20 cellular contexts compared by ENCODE assay signal in genomic region chr7:143975617-143976016, GRCh38. TPM values are rescaled to one million over a fixed set of nuclear protein-coding genes. Genes with fewer than 3 reads are reported as not detected.
A peak's percentile ranks its signal among the peaks of the same experiment; 100 is the strongest.
DNase-seq lines count a peak whose midpoint lies in the region; ATAC-seq and TF ChIP-seq lines count a peak whose summit lies in the region.
"Had no signal": no experiment of that assay in that cellular context is flagged by ENCODE, and none has a peak within 500 bp of the region (broad histone marks: within the 10 kb centered on the region; RNA-seq: fewer than 3 reads in every experiment).

No MANE protein-coding gene starts in this region.

- H3K27ac ChIP-seq in psoas muscle (no peak overlapping the region), tibial nerve (no peak overlapping the region)
- H3K27ac ChIP-seq: left lung, ovary, tibial artery had no signal

- no peak for TF ChIP-seq EP300 in tibial nerve (IDR thresholded peaks at IDR 0.05)

- no peaks in the 10 kb centered on the region for H3K9me3 ChIP-seq in psoas muscle
- H3K9me3 ChIP-seq in tibial nerve = no peaks in the 10 kb centered on the region
- H3K9me3 ChIP-seq: HAP-1, ovary had no signal

- H3K4me1 Mint-ChIP-seq in activated naive CD4-positive, alpha-beta T cell treated with anti-CD3 and anti-CD28 coated beads for 36 hours (ENCODE audit: low read depth) = no peaks in the 10 kb centered on the region
- no peaks in the 10 kb centered on the region for H3K4me1 Mint-ChIP-seq in progenitor cell of endocrine pancreas (ENCODE audit: low read depth)
- H3K4me1 Mint-ChIP-seq: stimulated activated effector memory CD8-positive, alpha-beta T cell treated with anti-CD3 and anti-CD28 coated beads, Interleukin-12 subunit alpha, Interleukin-12 subunit beta, amount 100 ng/mL, for 72 hours had no signal

- H3K4me1 ChIP-seq in psoas muscle = no peaks in the 10 kb centered on the region
- no peaks in the 10 kb centered on the region for H3K4me1 ChIP-seq in tibial nerve
- H3K4me1 ChIP-seq: HAP-1, left lung had no signal

- intact Hi-C loops in activated naive CD4-positive, alpha-beta T cell treated with anti-CD3 and anti-CD28 coated beads for 36 hours (cut with micrococcal nuclease) = loop anchor here (1.0 kb wide), 1 partner anchor 74 kb away; no protein-coding TSS in a partner anchor
- intact Hi-C loops in psoas muscle (cut with DNase I) = loop anchor here in 1 of 2 donors (5.0 kb wide), 1 partner anchor 43 kb away; no protein-coding TSS in a partner anchor

- ATAC-seq in psoas muscle (no peak), esophagus mucosa (no peak)
- ATAC-seq: left lung; Panc1; stimulated activated effector memory CD8-positive, alpha-beta T cell treated with anti-CD3 and anti-CD28 coated beads, Interleukin-12 subunit alpha, Interleukin-12 subunit beta, amount 100 ng/mL, for 72 hours had no signal

- no peak overlapping the region for H3K27ac Mint-ChIP-seq in activated naive CD4-positive, alpha-beta T cell treated with anti-CD3 and anti-CD28 coated beads for 36 hours
- H3K27ac Mint-ChIP-seq in progenitor cell of endocrine pancreas = no peak overlapping the region
- H3K27ac Mint-ChIP-seq: activated T-helper 2 cell treated with anti-CD3 and anti-CD28 coated beads, Interferon-gamma antibody, Interleukin-2, Interleukin-4, amounts not matched to agents 10 μg/mL and 5 μg/mL and 100 μg/mL, durations not matched to agents 14 hours and 24 hours and 36 hours; stimulated activated effector memory CD8-positive, alpha-beta T cell treated with anti-CD3 and anti-CD28 coated beads, Interleukin-12 subunit alpha, Interleukin-12 subunit beta, amount 100 ng/mL, for 72 hours had no signal

- no peaks in the 10 kb centered on the region for H3K36me3 Mint-ChIP-seq in activated naive CD4-positive, alpha-beta T cell treated with anti-CD3 and anti-CD28 coated beads for 36 hours (ENCODE audit: low read depth)
- H3K36me3 Mint-ChIP-seq in progenitor cell of endocrine pancreas (ENCODE audit: insufficient read depth) = no peaks in the 10 kb centered on the region
- H3K36me3 Mint-ChIP-seq: stimulated activated effector memory CD8-positive, alpha-beta T cell treated with anti-CD3 and anti-CD28 coated beads, Interleukin-12 subunit alpha, Interleukin-12 subunit beta, amount 100 ng/mL, for 72 hours had no signal

- H3K27me3 ChIP-seq in psoas muscle (ENCODE audit: insufficient read depth in 3 of 3, low read length in 2 of 3) (no peaks in the 10 kb centered on the region), tibial nerve (no peaks in the 10 kb centered on the region)
- H3K27me3 ChIP-seq: left lung, ovary, tibial artery had no signal

- H3K4me3 Mint-ChIP-seq in activated naive CD4-positive, alpha-beta T cell treated with anti-CD3 and anti-CD28 coated beads for 36 hours = no peak overlapping the region
- H3K4me3 Mint-ChIP-seq in progenitor cell of endocrine pancreas (ENCODE audit: low read depth) = no peak overlapping the region
- H3K4me3 Mint-ChIP-seq: stimulated activated effector memory CD8-positive, alpha-beta T cell treated with anti-CD3 and anti-CD28 coated beads, Interleukin-12 subunit alpha, Interleukin-12 subunit beta, amount 100 ng/mL, for 72 hours had no signal

- no peaks in the 10 kb centered on the region for H3K27me3 Mint-ChIP-seq in activated naive CD4-positive, alpha-beta T cell treated with anti-CD3 and anti-CD28 coated beads for 36 hours (ENCODE audit: low read depth)
- H3K27me3 Mint-ChIP-seq in progenitor cell of endocrine pancreas = no peaks in the 10 kb centered on the region

- H3K4me3 ChIP-seq in NB4 (ENCODE audit: low read depth, low read length) = no peak overlapping the region
- H3K4me3 ChIP-seq in choroid plexus epithelial cell (ENCODE audit: low read depth, low read length) = no peak overlapping the region
- H3K4me3 ChIP-seq in psoas muscle = no peak overlapping the region
- no peak overlapping the region for H3K4me3 ChIP-seq in tibial nerve
- H3K4me3 ChIP-seq: HAP-1, left lung, ovary, tibial artery had no signal

- no peaks in the 10 kb centered on the region for H3K9me3 Mint-ChIP-seq in activated naive CD4-positive, alpha-beta T cell treated with anti-CD3 and anti-CD28 coated beads for 36 hours
- H3K9me3 Mint-ChIP-seq in progenitor cell of endocrine pancreas (ENCODE audit: low read depth) = no peaks in the 10 kb centered on the region
- H3K9me3 Mint-ChIP-seq: activated T-helper 2 cell treated with anti-CD3 and anti-CD28 coated beads, Interferon-gamma antibody, Interleukin-2, Interleukin-4, amounts not matched to agents 10 μg/mL and 5 μg/mL and 100 μg/mL, durations not matched to agents 14 hours and 24 hours and 36 hours had no signal

- 41 to 52% (median 48%) methylated on average over 1 of the region's 1 CpG for WGBS in psoas muscle, 3 donors
- 48 to 80% methylated on average over 1 of the region's 1 CpG for WGBS in tibial nerve, 2 donors

- DNase-seq in activated naive CD4-positive, alpha-beta T cell treated with anti-CD3 and anti-CD28 coated beads for 36 hours = peak; percentile 18
- DNase-seq in activated naive CD4-positive, alpha-beta T cell treated with anti-CD3 and anti-CD28 coated beads, Interleukin-2, amount 50 U/mL, for 16 hours = no peak
- DNase-seq in NB4 (ENCODE audit: low read depth) (peak; percentile 21), choroid plexus epithelial cell (ENCODE audit: low read depth) (peak; percentile 52), progenitor cell of endocrine pancreas (ENCODE audit: low spot score, unreplicated experiment) (no peak), psoas muscle (no peak), tibial nerve (ENCODE audit: low spot score in 2 of 2) (no peak)
- DNase-seq: amygdala, left lung, NCI-H446 treated with DMSO at 0.1 percent for 48 hours, ovary, small intestine, tibial artery had no signal

- H3K36me3 ChIP-seq in psoas muscle (ENCODE audit: insufficient read depth in 1 of 2, low read depth in 1 of 2) = no peaks in the 10 kb centered on the region
- no peaks in the 10 kb centered on the region for H3K36me3 ChIP-seq in tibial nerve
- H3K36me3 ChIP-seq: HAP-1, left lung, ovary, tibial artery had no signal

- CTCF ChIA-PET in activated naive CD4-positive, alpha-beta T cell treated with anti-CD3 and anti-CD28 coated beads for 36 hours (lab: Charles Lee) = no interaction called here

- TF ChIP-seq POLR2A in NB4 (IDR thresholded peaks at IDR 0.05; ENCODE audit: extremely low read depth, insufficient read length) = no peak
- TF ChIP-seq POLR2A in tibial nerve (IDR thresholded peaks at IDR 0.05) = no peak

- TF ChIP-seq CTCF in NB4 (IDR thresholded peaks at IDR 0.05; ENCODE audit: low read depth, low read length) (no peak), choroid plexus epithelial cell (conservative IDR thresholded peaks at IDR 0.05; ENCODE audit: low read depth, low read length) (peak; percentile 37), progenitor cell of endocrine pancreas (IDR thresholded peaks at IDR 0.05; ENCODE audit: unreplicated experiment) (peak; percentile 13), psoas muscle (IDR thresholded peaks at IDR 0.05) (no peak), tibial nerve (IDR thresholded peaks at IDR 0.05) (no peak)

RNA-seq across cellular contexts. Expression of gene OR2F1, which starts 21.0 kb away (rescaled TPM):
- not detected for total RNA-seq in activated naive CD4-positive, alpha-beta T cell treated with anti-CD3 and anti-CD28 coated beads for 36 hours
- total RNA-seq in progenitor cell of endocrine pancreas = not detected in 2 replicates
- not detected for total RNA-seq in psoas muscle
- polyA plus RNA-seq in psoas muscle = not detected
- total RNA-seq in tibial nerve = not detected
- not detected for total RNA-seq in esophagus mucosa
- total RNA-seq: activated CD8-positive, alpha-beta memory T cell treated with anti-CD3 and anti-CD28 coated beads for 36 hours; activated T-helper 2 cell treated with anti-CD3 and anti-CD28 coated beads, Interferon-gamma antibody, Interleukin-2, Interleukin-4, amounts not matched to agents 10 μg/mL and 5 μg/mL and 100 μg/mL, durations not matched to agents 14 hours and 24 hours and 36 hours; left lung; ovary had no signal
- polyA plus RNA-seq: esophagus, ovary, small intestine had no signal

RNA-seq across cellular contexts. Expression of gene OR6B1, which starts 24.5 kb away (rescaled TPM):
- total RNA-seq in activated naive CD4-positive, alpha-beta T cell treated with anti-CD3 and anti-CD28 coated beads for 36 hours = not detected
- total RNA-seq in progenitor cell of endocrine pancreas = not detected in 2 replicates
- total RNA-seq in psoas muscle = not detected
- polyA plus RNA-seq in psoas muscle = not detected
- total RNA-seq in tibial nerve = not detected
- total RNA-seq in esophagus mucosa = not detected
- total RNA-seq: activated CD8-positive, alpha-beta memory T cell treated with anti-CD3 and anti-CD28 coated beads for 36 hours; activated T-helper 2 cell treated with anti-CD3 and anti-CD28 coated beads, Interferon-gamma antibody, Interleukin-2, Interleukin-4, amounts not matched to agents 10 μg/mL and 5 μg/mL and 100 μg/mL, durations not matched to agents 14 hours and 24 hours and 36 hours; left lung; ovary had no signal
- polyA plus RNA-seq: esophagus, ovary, small intestine had no signal

RNA-seq across cellular contexts. Expression of gene OR2F2, which starts 40.6 kb away (rescaled TPM):
- total RNA-seq in activated naive CD4-positive, alpha-beta T cell treated with anti-CD3 and anti-CD28 coated beads for 36 hours = not detected
- total RNA-seq in progenitor cell of endocrine pancreas = not detected in 2 replicates
- total RNA-seq in psoas muscle = not detected
- polyA plus RNA-seq in psoas muscle = not detected
- total RNA-seq in tibial nerve = not detected
- total RNA-seq in esophagus mucosa = not detected
- total RNA-seq: activated CD8-positive, alpha-beta memory T cell treated with anti-CD3 and anti-CD28 coated beads for 36 hours; activated T-helper 2 cell treated with anti-CD3 and anti-CD28 coated beads, Interferon-gamma antibody, Interleukin-2, Interleukin-4, amounts not matched to agents 10 μg/mL and 5 μg/mL and 100 μg/mL, durations not matched to agents 14 hours and 24 hours and 36 hours; left lung; ovary had no signal
- polyA plus RNA-seq: esophagus, ovary, small intestine had no signal

Comparison
In these comparisons a context has a peak if more than half of its experiments do, and no peak if none do; other contexts are left out.
1. DNase-seq: peak in activated naive CD4-positive, alpha-beta T cell treated with anti-CD3 and anti-CD28 coated beads for 36 hours (single experiment), NB4 (single experiment) and choroid plexus epithelial cell (single experiment); none in activated naive CD4-positive, alpha-beta T cell treated with anti-CD3 and anti-CD28 coated beads, Interleukin-2, amount 50 U/mL, for 16 hours (single experiment), progenitor cell of endocrine pancreas (single experiment), psoas muscle (0 of 2) and tibial nerve (0 of 2).
2. CTCF ChIP-seq: peak in choroid plexus epithelial cell (single experiment) and progenitor cell of endocrine pancreas (single experiment); none in NB4 (single experiment), psoas muscle (single experiment) and tibial nerve (0 of 5).